ENCODE assay signal across 13 cellular contexts in the genomic region with DNA sequence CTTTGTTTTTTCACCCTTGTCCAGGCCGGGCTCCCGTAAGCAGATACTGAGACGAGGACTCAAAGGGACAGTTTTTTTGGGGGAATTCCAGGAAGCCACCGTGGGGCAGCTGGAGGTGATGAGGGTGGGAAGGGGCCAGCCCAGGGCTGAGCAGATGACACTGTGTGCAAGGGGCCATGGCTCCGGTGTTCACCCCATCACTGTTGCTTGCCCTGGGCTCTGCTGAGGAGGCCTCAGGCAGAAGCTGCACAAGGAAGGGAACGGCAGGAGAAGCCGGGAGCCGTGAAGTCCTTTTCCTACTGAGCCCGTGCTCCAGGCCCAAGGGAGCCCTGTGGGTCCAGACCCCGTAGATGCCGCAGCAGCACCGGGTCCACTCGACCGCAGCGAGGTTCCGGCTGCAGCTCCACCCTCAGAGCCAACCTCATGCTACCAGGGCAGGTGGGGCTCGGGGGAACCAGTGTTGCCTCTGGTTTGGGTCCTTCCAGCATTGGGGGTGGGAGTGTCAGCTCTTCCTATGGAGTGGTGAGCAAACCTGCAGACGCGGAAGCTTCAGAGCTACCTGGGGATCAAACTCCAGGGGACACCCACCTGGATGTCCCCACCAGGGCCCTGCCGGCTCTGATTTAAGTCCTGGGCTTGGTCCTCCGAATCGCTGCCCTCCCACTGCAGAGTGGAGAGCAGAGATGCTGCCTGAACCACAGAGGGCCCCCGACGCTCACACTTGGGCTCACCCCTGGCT. TPM values are rescaled to one million over a fixed set of nuclear protein-coding genes. Genes with fewer than 3 reads are reported as not detected.
DNase-seq lines count a peak whose midpoint lies in the region; ATAC-seq, FAIRE-seq and TF ChIP-seq lines count a peak whose summit lies in the region.
"Had no signal": no experiment of that assay in that cellular context is flagged by ENCODE, and none has a peak within 500 bp of the region (broad histone marks: within the 10 kb centered on the region; RNA-seq: fewer than 3 reads in every experiment).

No MANE protein-coding gene starts in this region.

- H3K27ac Mint-ChIP-seq in activated naive CD4-positive, alpha-beta T cell treated with anti-CD3 and anti-CD28 coated beads for 36 hours = no peak overlapping the region
- peak overlapping the region; percentile 84 for H3K27ac Mint-ChIP-seq in WTC11

- H3K36me3 Mint-ChIP-seq in activated naive CD4-positive, alpha-beta T cell treated with anti-CD3 and anti-CD28 coated beads for 36 hours (ENCODE audit: low read depth) = no peaks in the 10 kb centered on the region
- H3K36me3 Mint-ChIP-seq in WTC11 = no peaks in the 10 kb centered on the region

- H3K27me3 ChIP-seq in skeletal muscle tissue (ENCODE audit: control insufficient read depth in 3 of 3, insufficient read depth in 3 of 3, low read length in 3 of 3) = peaks cover 0 to 5% (median 0%) of the 10 kb centered on the region in 3 donors
- H3K27me3 ChIP-seq: vagina had no signal

- H3K36me3 ChIP-seq in kidney (ENCODE audit: control insufficient read depth in 1 of 2, insufficient read depth in 2 of 2, low read length in 2 of 2) (no peaks in the 10 kb centered on the region), skeletal muscle tissue (ENCODE audit: control insufficient read depth in 3 of 3, insufficient read depth in 3 of 3, low read length in 3 of 3) (no peaks in the 10 kb centered on the region)
- H3K36me3 ChIP-seq: vagina had no signal

- no peaks in the 10 kb centered on the region for H3K9me3 ChIP-seq in kidney (ENCODE audit: control insufficient read depth in 1 of 2, low read length in 2 of 2)
- H3K9me3 ChIP-seq in skeletal muscle tissue (ENCODE audit: control insufficient read depth in 3 of 3, low read length in 3 of 3) = no peaks in the 10 kb centered on the region
- H3K9me3 ChIP-seq: vagina had no signal

- no peak overlapping the region for H3K9ac ChIP-seq in kidney (ENCODE audit: low read length in 2 of 2)
- H3K9ac ChIP-seq in skeletal muscle tissue (ENCODE audit: low read depth in 1 of 3, low read length in 3 of 3) = no peak overlapping the region

- intact Hi-C loops in activated naive CD4-positive, alpha-beta T cell treated with anti-CD3 and anti-CD28 coated beads for 36 hours (cut with micrococcal nuclease) = no loop called here
- intact Hi-C loops in kidney (cut with DNase I) = no loop called here

- CTCF ChIA-PET in activated naive CD4-positive, alpha-beta T cell treated with anti-CD3 and anti-CD28 coated beads for 36 hours (lab: Charles Lee) = no interaction called here
- CTCF ChIA-PET in WTC11 (lab: Charles Lee) (interaction anchor here (0.6 to 5.0 kb wide), 7 partner anchors 12 to 138 kb away, joined by 3 to 53 read pairs (median 24); a partner anchor contains a TSS), RWPE1 (lab: Yijun Ruan, JAX) (interaction anchor here (0.5 kb wide), 1 partner anchor 71 kb away, joined by 3 read pairs; no protein-coding TSS in a partner anchor)

- no peak for FAIRE-seq in kidney (lab: Jason Lieb, UNC)

- no peak overlapping the region for H3K27ac ChIP-seq in kidney (ENCODE audit: low read depth in 2 of 2, low read length in 2 of 2)
- H3K27ac ChIP-seq in skeletal muscle tissue (ENCODE audit: low read depth, low read length) = peak overlapping the region; percentile 84
- no peak overlapping the region for H3K27ac ChIP-seq in RWPE1
- H3K27ac ChIP-seq: vagina had no signal

- peaks cover 16% of the 10 kb centered on the region for H3K4me1 Mint-ChIP-seq in activated naive CD4-positive, alpha-beta T cell treated with anti-CD3 and anti-CD28 coated beads for 36 hours (ENCODE audit: low read depth)
- H3K4me1 Mint-ChIP-seq in WTC11 = peaks cover 20% of the 10 kb centered on the region

- H3K4me1 ChIP-seq in kidney (ENCODE audit: control insufficient read depth in 1 of 2, insufficient read depth in 1 of 2, low read depth in 1 of 2, low read length in 2 of 2) (peaks cover 0 to 13% of the 10 kb centered on the region in 2 donors), skeletal muscle tissue (ENCODE audit: control insufficient read depth in 3 of 3, insufficient read depth in 3 of 3, low read length in 3 of 3) (peaks cover 34 to 56% (median 46%) of the 10 kb centered on the region in 3 donors)

- peak overlapping the region; percentile 78 for H3K4me3 Mint-ChIP-seq in activated naive CD4-positive, alpha-beta T cell treated with anti-CD3 and anti-CD28 coated beads for 36 hours
- H3K4me3 Mint-ChIP-seq in WTC11 = peak overlapping the region; percentile 58; the same call in 1 of the 2 replicates

- ATAC-seq in WTC11 = no peak
- no peak for ATAC-seq in HG03520 (IDR thresholded peaks at IDR 0.05; ENCODE audit: unreplicated experiment)

- H3K4me3 ChIP-seq in kidney (ENCODE audit: low read length in 2 of 2) (no peak overlapping the region), skeletal muscle tissue (ENCODE audit: low read length in 3 of 3) (no peak overlapping the region)
- H3K4me3 ChIP-seq: vagina had no signal

- DNase-seq in activated naive CD4-positive, alpha-beta T cell treated with anti-CD3 and anti-CD28 coated beads for 36 hours = peak; percentile 4
- DNase-seq in activated naive CD4-positive, alpha-beta T cell treated with anti-CD3 and anti-CD28 coated beads, Interleukin-2, amount 50 U/mL, for 16 hours = no peak
- DNase-seq in WTC11 (ENCODE audit: low spot score) (no peak), kidney (peak; percentile 68), RWPE1 (ENCODE audit: low spot score) (no peak)
- DNase-seq in NK-92 treated with Interleukin-12 subunit alpha and Interleukin-12 subunit beta, amount 100 ng/mL, for 24 hours (lab: John Stamatoyannopoulos, UW) = no peak
- DNase-seq: DMS79 treated with DMSO at 0.1 percent for 48 hours, GOT3, occipital lobe had no signal

- POLR2A ChIA-PET in WTC11 (lab: Charles Lee) (no interaction called here), RWPE1 (lab: Yijun Ruan, JAX; ENCODE audit: low non-redundant PET) (no interaction called here)

- no peaks in the 10 kb centered on the region for H3K9me3 Mint-ChIP-seq in activated naive CD4-positive, alpha-beta T cell treated with anti-CD3 and anti-CD28 coated beads for 36 hours
- H3K9me3 Mint-ChIP-seq in WTC11 = no peaks in the 10 kb centered on the region
- H3K9me3 Mint-ChIP-seq: T-helper 1 cell treated with Interleukin-12 subunit alpha and Interleukin-12 subunit beta and Interleukin-4 antibody, amounts not matched to agents 30 μg/mL and 1 μg/mL, for 36 hours had no signal

- no peaks in the 10 kb centered on the region for H3K27me3 Mint-ChIP-seq in activated naive CD4-positive, alpha-beta T cell treated with anti-CD3 and anti-CD28 coated beads for 36 hours (ENCODE audit: low read depth)
- H3K27me3 Mint-ChIP-seq in WTC11 (ENCODE audit: low read depth) = no peaks in the 10 kb centered on the region; the same call in 1 of the 2 replicates

- TF ChIP-seq CTCF in WTC11 (IDR thresholded peaks at IDR 0.05) (no peak), kidney (IDR thresholded peaks at IDR 0.05; ENCODE audit: borderline replicate concordance, extremely low read depth, insufficient read depth) (no peak), RWPE1 (conservative IDR thresholded peaks at IDR 0.05; ENCODE audit: low read depth) (no peak)

TF ChIP-seq in WTC11, 78 proteins besides CTCF, POLR2A, EP300 and RAD21:
- TF ChIP-seq GABPB1 (CRISPR knock-in tag; IDR thresholded peaks at IDR 0.05) (no peak), NFE2L1 (CRISPR knock-in tag; IDR thresholded peaks at IDR 0.05) (no peak), TEAD4 (CRISPR knock-in tag; IDR thresholded peaks at IDR 0.05) (no peak)
- TF ChIP-seq, protein P1, sequence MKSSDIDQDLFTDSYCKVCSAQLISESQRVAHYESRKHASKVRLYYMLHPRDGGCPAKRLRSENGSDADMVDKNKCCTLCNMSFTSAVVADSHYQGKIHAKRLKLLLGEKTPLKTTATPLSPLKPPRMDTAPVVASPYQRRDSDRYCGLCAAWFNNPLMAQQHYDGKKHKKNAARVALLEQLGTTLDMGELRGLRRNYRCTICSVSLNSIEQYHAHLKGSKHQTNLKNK (CRISPR knock-in tag; IDR thresholded peaks at IDR 0.05) = no peak

RNA-seq across cellular contexts. Expression of a gene that starts 4.2 kb away (rescaled TPM):
- total RNA-seq in activated naive CD4-positive, alpha-beta T cell treated with anti-CD3 and anti-CD28 coated beads for 36 hours = under 1 TPM; 0.41 to 0.86 TPM
- total RNA-seq in WTC11 (2021) (0.87 to 2.1 TPM (median 1.9 TPM) in 3 replicates), kidney (0.13 TPM), skeletal muscle tissue (191 TPM)
- polyA plus RNA-seq in kidney (ENCODE audit: insufficient read depth, low read depth, low replicate concordance) = 1.2 TPM
- total RNA-seq: occipital lobe had no signal

RNA-seq across cellular contexts. Expression of a gene that starts 8.3 kb away (rescaled TPM):
- under 1 TPM in 1 of 2 experiments, not detected in 1; 0.99 TPM for total RNA-seq in activated naive CD4-positive, alpha-beta T cell treated with anti-CD3 and anti-CD28 coated beads for 36 hours
- total RNA-seq in WTC11 (2021) (15.0 to 21.9 TPM (median 20.0 TPM) in 3 replicates), kidney (0.50 TPM), skeletal muscle tissue (21.9 TPM)
- 5.1 TPM for polyA plus RNA-seq in kidney (ENCODE audit: insufficient read depth, low read depth, low replicate concordance)

RNA-seq across cellular contexts. Expression of a gene that starts 19.9 kb away (rescaled TPM):
- total RNA-seq in activated naive CD4-positive, alpha-beta T cell treated with anti-CD3 and anti-CD28 coated beads for 36 hours = 100 to 1,000 TPM; 326 to 351 TPM
- total RNA-seq in WTC11 (2021) (339 to 383 TPM (median 360 TPM) in 3 replicates), kidney (347 TPM), skeletal muscle tissue (61.6 TPM)
- polyA plus RNA-seq in kidney (ENCODE audit: insufficient read depth, low read depth, low replicate concordance) = 144 TPM

Comparison
In these comparisons a context has a peak if more than half of its experiments do, and no peak if none do; other contexts are left out.
1. DNase-seq: peak in activated naive CD4-positive, alpha-beta T cell treated with anti-CD3 and anti-CD28 coated beads for 36 hours (single experiment) and kidney (single experiment); none in activated naive CD4-positive, alpha-beta T cell treated with anti-CD3 and anti-CD28 coated beads, Interleukin-2, amount 50 U/mL, for 16 hours (single experiment), WTC11 (single experiment), RWPE1 (single experiment) and NK-92 treated with Interleukin-12 subunit alpha and Interleukin-12 subunit beta, amount 100 ng/mL, for 24 hours (single experiment).
2. RNA of a gene that starts 4.2 kb away (total RNA-seq): 191 TPM in skeletal muscle tissue (single experiment); 0.87 to 2.1 TPM in WTC11, 0.41 to 0.86 TPM in activated naive CD4-positive, alpha-beta T cell treated with anti-CD3 and anti-CD28 coated beads for 36 hours and 0.13 TPM in kidney (single experiment); every median in the first group is over 10 times any median in the second.